ENCODE assay signal across 22 cellular contexts in genomic region chr12:64735447-64735846, GRCh38. TPM values are rescaled to one million over a fixed set of nuclear protein-coding genes. Genes with fewer than 3 reads are reported as not detected.
DNase-seq lines count a peak whose midpoint lies in the region; TF ChIP-seq lines count a peak whose summit lies in the region.
"Had no signal": no experiment of that assay in that cellular context is flagged by ENCODE, and none has a peak within 500 bp of the region (broad histone marks: within the 10 kb centered on the region; RNA-seq: fewer than 3 reads in every experiment).

No MANE protein-coding gene starts in this region.

- H3K4me2 ChIP-seq in OCI-LY7 (ENCODE audit: low read length), result no peak overlapping the region
- H3K4me2 ChIP-seq: KMS-11 had no signal

- no peak overlapping the region for H3K4me3 ChIP-seq in OCI-LY7 (ENCODE audit: low read depth, low read length, poor library complexity, severe bottlenecking)
- no peak overlapping the region for H3K4me3 ChIP-seq in prostate gland
- H3K4me3 ChIP-seq: SK-N-MC had no signal

- POLR2A ChIA-PET in OCI-LY7 (lab: Charles Lee), result interaction anchor here (1.3 to 4.1 kb wide), 3 partner anchors 9 to 20 kb away, joined by 5 to 17 read pairs (median 5); no protein-coding TSS in a partner anchor

- no peaks in the 10 kb centered on the region for H3K27me3 ChIP-seq in prostate gland (replicated peaks; ENCODE audit: insufficient read depth)
- H3K27me3 ChIP-seq: BE2C had no signal

- TF ChIP-seq CTCF in OCI-LY7 (conservative IDR thresholded peaks at IDR 0.05; ENCODE audit: low read length), result no peak
- TF ChIP-seq CTCF in prostate gland (IDR thresholded peaks at IDR 0.05), result no peak
- TF ChIP-seq CTCF in progenitor cell of endocrine pancreas (IDR thresholded peaks at IDR 0.05; ENCODE audit: unreplicated experiment), result no peak

- H3K27ac ChIP-seq in OCI-LY7 (ENCODE audit: low read depth, low read length, poor library complexity, severe bottlenecking) (no peak overlapping the region), prostate gland (no peak overlapping the region)
- H3K27ac ChIP-seq: KMS-11, SK-N-MC had no signal

- peaks cover 32% of the 10 kb centered on the region for H3K36me3 Mint-ChIP-seq in progenitor cell of endocrine pancreas (ENCODE audit: insufficient read depth)

- H3K9me2 ChIP-seq in OCI-LY7 (ENCODE audit: insufficient read depth, low read length), result no peaks in the 10 kb centered on the region

- H3K36me3 ChIP-seq in OCI-LY7 (ENCODE audit: insufficient read depth, low read length) (peaks cover 50% of the 10 kb centered on the region), prostate gland (peaks cover 0 to 5% of the 10 kb centered on the region in 2 donors)

- H4K20me1 ChIP-seq in OCI-LY7 (ENCODE audit: insufficient read depth, low read length), result no peaks in the 10 kb centered on the region

- DNase-seq in DMS 273 (lab: John Stamatoyannopoulos, UW; ENCODE audit: unreplicated experiment) (peak; percentile 3), DMS 273 treated with DMSO at 0.1 percent for 48 hours (lab: John Stamatoyannopoulos, UW) (no peak), OCI-LY7 (ENCODE audit: low spot score) (no peak), myocyte (ENCODE audit: low read depth) (peak; percentile 55), prostate gland (ENCODE audit: low spot score) (no peak), D341Med (ENCODE audit: low spot score) (no peak), progenitor cell of endocrine pancreas (ENCODE audit: low spot score, unreplicated experiment) (no peak)
- DNase-seq: ACHN, BE2C, Calu3, HCEC 1CT, NCI-H1092, NCI-H1417 treated with DMSO at 0.1 percent for 48 hours, NCI-H1694 treated with DMSO at 0.1 percent for 48 hours, NCI-H2081, NCI-H2227 treated with DMSO at 0.1 percent for 48 hours, NCI-H526 treated with DMSO at 0.1 percent for 48 hours, SIG-M5 had no signal

- H3K4me1 Mint-ChIP-seq in progenitor cell of endocrine pancreas (ENCODE audit: low read depth), result peaks cover 7% of the 10 kb centered on the region

- no peaks in the 10 kb centered on the region for H3K79me2 ChIP-seq in OCI-LY7 (ENCODE audit: insufficient read depth, low read depth, low read length)

- BruUV-seq in OCI-LY7 (replicated peaks; lab: Mats Ljungman, UMichigan), result TSS peak; percentile 39

- no peaks in the 10 kb centered on the region for H3K9me3 Mint-ChIP-seq in progenitor cell of endocrine pancreas (ENCODE audit: low read depth)
- H3K9me3 Mint-ChIP-seq: CD14-positive monocyte, IgD-negative memory B cell had no signal

- no peak for TF ChIP-seq POLR2A in prostate gland (IDR thresholded peaks at IDR 0.05)

- no peak overlapping the region for H3K27ac Mint-ChIP-seq in progenitor cell of endocrine pancreas
- H3K27ac Mint-ChIP-seq: IgD-negative memory B cell had no signal

- no peaks in the 10 kb centered on the region for H3K27me3 Mint-ChIP-seq in progenitor cell of endocrine pancreas
- H3K27me3 Mint-ChIP-seq: IgD-negative memory B cell had no signal

- intact Hi-C loops in OCI-LY7 (cut with micrococcal nuclease; ENCODE audit: unreplicated experiment) (no loop called here), prostate gland (cut with DNase I) (no loop called here)

- CTCF ChIA-PET in OCI-LY7 (lab: Charles Lee; ENCODE audit: unreplicated experiment), result no interaction called here

- H3K4me1 ChIP-seq in OCI-LY7 (ENCODE audit: insufficient read depth, low read length, poor library complexity, severe bottlenecking) (peaks cover 25% of the 10 kb centered on the region), prostate gland (replicated peaks) (no peaks in the 10 kb centered on the region)

- H3K9me3 ChIP-seq in OCI-LY7 (ENCODE audit: low read length), result no peaks in the 10 kb centered on the region
- H3K9me3 ChIP-seq in prostate gland, result no peaks in the 10 kb centered on the region
- H3K9me3 ChIP-seq: BE2C had no signal

- H2AFZ ChIP-seq in OCI-LY7 (ENCODE audit: low read length), result no peak overlapping the region

- no peak overlapping the region for H3K4me3 Mint-ChIP-seq in progenitor cell of endocrine pancreas (ENCODE audit: low read depth)
- H3K4me3 Mint-ChIP-seq: CD14-positive monocyte, IgD-negative memory B cell had no signal

RNA-seq across cellular contexts. Expression of gene GNS, which starts 23.8 kb away (rescaled TPM):
- total RNA-seq in OCI-LY7 (2014; rRNA removed; shearing (Covaris generic)), result 8.0 and 9.4 TPM in 2 replicates
- total RNA-seq in OCI-LY7 (2022) (16.0 and 18.0 TPM in 2 replicates), myocyte (187 and 201 TPM in 2 replicates), prostate gland (10 to 100 TPM; 77.7 to 98.7 TPM), progenitor cell of endocrine pancreas (71.5 and 78.8 TPM in 2 replicates)
- 134 TPM for polyA plus RNA-seq in myocyte (2012)

Comparison
In these comparisons a context has a peak if more than half of its experiments do, and no peak if none do; other contexts are left out.
1. DNase-seq: peak in DMS 273 (single experiment) and myocyte (single experiment); none in DMS 273 treated with DMSO at 0.1 percent for 48 hours (single experiment), OCI-LY7 (single experiment), prostate gland (single experiment), D341Med (single experiment) and progenitor cell of endocrine pancreas (single experiment).